ENCODE assay signal across 9 cellular contexts in the genomic region with DNA sequence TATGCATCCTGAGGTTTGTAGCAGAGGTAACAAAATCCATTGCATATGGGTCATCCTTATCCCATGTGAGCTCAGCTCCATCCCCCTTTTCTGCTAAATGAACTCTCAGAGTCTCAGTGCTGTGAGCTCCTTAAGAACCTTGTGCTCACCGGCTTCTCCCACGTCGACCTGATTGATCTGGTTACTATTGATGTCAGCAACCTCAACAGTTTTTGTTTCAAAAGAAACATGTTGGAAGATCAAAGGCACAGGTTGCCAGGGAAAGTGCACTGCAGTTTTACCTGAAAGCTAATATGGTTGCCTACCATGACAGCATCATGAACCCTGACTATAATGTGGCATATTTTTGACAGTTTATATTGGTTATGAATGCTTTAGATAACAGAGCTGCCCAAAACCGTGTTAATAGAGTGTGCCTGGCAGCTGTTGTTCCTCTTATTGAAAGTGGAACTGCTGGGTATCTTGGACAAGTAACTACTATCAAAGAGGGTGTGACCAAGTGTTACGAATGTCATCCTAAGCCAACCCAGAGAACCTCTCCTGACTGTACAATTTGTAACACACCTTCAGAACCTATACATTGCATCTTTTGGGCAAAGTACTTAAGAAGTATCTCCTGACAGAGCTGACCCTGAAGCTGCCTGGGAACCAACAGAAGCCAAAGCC.
DNase-seq lines count a peak whose midpoint lies in the region; ATAC-seq, FAIRE-seq and TF ChIP-seq lines count a peak whose summit lies in the region.
"Had no signal": no experiment of that assay in that cellular context is flagged by ENCODE, and none has a peak within 500 bp of the region (broad histone marks: within the 10 kb centered on the region; RNA-seq: fewer than 3 reads in every experiment).

No MANE protein-coding gene starts in this region.

- WGBS in GM12878 (ENCODE audit: insufficient coverage, insufficient replicate concordance, low lambda C conversion rate, missing lambda C conversion rate) = 19% methylated on average over 5 of the region's 5 CpGs

- peak overlapping the region; percentile 8; the same call in 1 of the 2 replicates for H2AFZ ChIP-seq in GM12878 (ENCODE audit: control insufficient read depth, low read depth, low read length)

- no peak for DNase-seq in activated CD4-positive, CD25-positive, alpha-beta regulatory T cell treated with anti-CD3 and anti-CD28 coated beads, Interleukin-2, amount 50 U/mL, for 72 hours
- peak in 4 of 5 donors; percentile 15 to 65 (median 38) for DNase-seq in T-helper 1 cell
- no peak for DNase-seq in GM12878 (ENCODE audit: low read depth, low spot score)
- DNase-seq in upper lobe of right lung = no peak
- DNase-seq in NCI-H526 (lab: John Stamatoyannopoulos, UW) = no peak
- DNase-seq in midbrain (lab: John Stamatoyannopoulos, UW) = no peak
- no peak for DNase-seq in COR-L47 (lab: John Stamatoyannopoulos, UW)
- DNase-seq: transverse colon had no signal

- H3K9ac ChIP-seq in GM12878 (ENCODE audit: control insufficient read depth, insufficient read depth, low read length) = no peak overlapping the region

- FAIRE-seq in GM12878 (lab: Jason Lieb, UNC) = no peak

- peaks cover 27% of the 10 kb centered on the region for H3K79me2 ChIP-seq in GM12878 (ENCODE audit: control insufficient read depth, insufficient read depth, low read length)

- no peak for TF ChIP-seq POLR2A in GM12878 (IDR thresholded peaks at IDR 0.05; ENCODE audit: low read depth, low read length)

- RAD21 ChIA-PET in GM12878 (lab: Charles Lee; ENCODE audit: unreplicated experiment) = interaction anchor here (1.1 to 3.1 kb wide), 8 partner anchors 8 to 178 kb away, joined by 3 to 34 read pairs (median 10); a partner anchor contains a TSS

- H3K4me1 ChIP-seq in GM12878 (ENCODE audit: control insufficient read depth, insufficient read depth, low read length) (peaks cover 14% of the 10 kb centered on the region), upper lobe of right lung (no peaks in the 10 kb centered on the region)
- H3K4me1 ChIP-seq: transverse colon had no signal

- no peak overlapping the region for H3K4me3 ChIP-seq in GM12878
- no peak overlapping the region for H3K4me3 ChIP-seq in upper lobe of right lung
- H3K4me3 ChIP-seq: transverse colon had no signal

- intact Hi-C loops in GM12878 (cut with micrococcal nuclease; ENCODE audit: unreplicated experiment) (no loop called here), upper lobe of right lung (cut with DNase I) (no loop called here)

- in situ Hi-C loops in GM12878 (cut with MboI) = no loop called here

- ATAC-seq in activated CD4-positive, CD25-positive, alpha-beta regulatory T cell treated with anti-CD3 and anti-CD28 coated beads, Interleukin-2, amount 50 U/mL, for 24 hours = peak; percentile 71 to 72
- ATAC-seq in GM12878 (peak; percentile 78), upper lobe of right lung (peak; percentile 30)

- no TSS peak for BruUV-seq in GM12878 (replicated peaks; lab: Mats Ljungman, UMichigan)

- SMC1A ChIA-PET in GM12878 (lab: Charles Lee; ENCODE audit: uncharacterized antibody, unreplicated experiment) = interaction anchor here (0.9 to 3.9 kb wide), 17 partner anchors 9 to 131 kb away, joined by 3 to 65 read pairs (median 6); a partner anchor contains a TSS

- CTCF ChIA-PET in GM12878 (lab: Yijun Ruan, JAX) = interaction anchor here (1.0 to 3.3 kb wide), 12 partner anchors 10 to 133 kb away, joined by 3 to 26 read pairs (median 4); no protein-coding TSS in a partner anchor

- H3K4me2 ChIP-seq in GM12878 (ENCODE audit: control insufficient read depth, insufficient read depth) = peak overlapping the region; percentile 36

- H3K27ac ChIP-seq in GM12878 (ENCODE audit: control insufficient read depth, insufficient read depth) (peak overlapping the region; percentile 41), upper lobe of right lung (no peak overlapping the region)
- H3K27ac ChIP-seq: transverse colon had no signal

- no peak for TF ChIP-seq EP300 in GM12878 (IDR thresholded peaks at IDR 0.05; ENCODE audit: borderline replicate concordance in 1 of 2, control insufficient read depth in 1 of 2, low read depth in 2 of 2, low read length in 2 of 2)

- TF ChIP-seq CTCF in GM12878 (IDR thresholded peaks at IDR 0.05 in 2 of 3, conservative IDR thresholded peaks at IDR 0.05 in 1 of 3; ENCODE audit: control insufficient read depth in 2 of 3, extremely low read depth in 1 of 3, insufficient read depth in 1 of 3, low read depth in 3 of 3, low read length in 3 of 3) (no peak), upper lobe of right lung (IDR thresholded peaks at IDR 0.05) (no peak)

- H3K9me3 ChIP-seq in GM12878 (replicated peaks; ENCODE audit: control insufficient read depth, insufficient read depth, low read length) = peaks cover 2% of the 10 kb centered on the region
- H3K9me3 ChIP-seq in upper lobe of right lung = peaks cover 3% of the 10 kb centered on the region

- TF ChIP-seq RAD21 in GM12878 (IDR thresholded peaks at IDR 0.05; ENCODE audit: insufficient read depth, low read depth, low read length) = no peak

- H3K27me3 ChIP-seq in GM12878 (replicated peaks in 1 of 2; ENCODE audit: control insufficient read depth in 2 of 2, insufficient read depth in 2 of 2, low read length in 1 of 2) (no peaks in the 10 kb centered on the region), upper lobe of right lung (no peaks in the 10 kb centered on the region)
- H3K27me3 ChIP-seq: transverse colon had no signal

- POLR2A ChIA-PET in GM12878 (lab: Charles Lee) = interaction anchor here (3.2 to 3.7 kb wide), 2 partner anchors 13 to 132 kb away, joined by 18 to 30 read pairs; a partner anchor contains a TSS

- H3K36me3 ChIP-seq in GM12878 (ENCODE audit: control insufficient read depth in 2 of 2, insufficient read depth in 2 of 2, low read length in 1 of 2) (no peaks in the 10 kb centered on the region), upper lobe of right lung (no peaks in the 10 kb centered on the region)
- H3K36me3 ChIP-seq: transverse colon had no signal

- no peaks in the 10 kb centered on the region for H4K20me1 ChIP-seq in GM12878 (ENCODE audit: control insufficient read depth, insufficient read depth)

TF ChIP-seq in GM12878, 131 proteins besides CTCF, POLR2A, EP300 and RAD21 (continues in another document):
- TF ChIP-seq SIX5 (IDR thresholded peaks at IDR 0.05; ENCODE audit: low read depth, low read length, severe bottlenecking) = no peak
- TF ChIP-seq MXI1 (IDR thresholded peaks at IDR 0.05; ENCODE audit: low read depth, low read length) = no peak
- TF ChIP-seq, protein P1, sequence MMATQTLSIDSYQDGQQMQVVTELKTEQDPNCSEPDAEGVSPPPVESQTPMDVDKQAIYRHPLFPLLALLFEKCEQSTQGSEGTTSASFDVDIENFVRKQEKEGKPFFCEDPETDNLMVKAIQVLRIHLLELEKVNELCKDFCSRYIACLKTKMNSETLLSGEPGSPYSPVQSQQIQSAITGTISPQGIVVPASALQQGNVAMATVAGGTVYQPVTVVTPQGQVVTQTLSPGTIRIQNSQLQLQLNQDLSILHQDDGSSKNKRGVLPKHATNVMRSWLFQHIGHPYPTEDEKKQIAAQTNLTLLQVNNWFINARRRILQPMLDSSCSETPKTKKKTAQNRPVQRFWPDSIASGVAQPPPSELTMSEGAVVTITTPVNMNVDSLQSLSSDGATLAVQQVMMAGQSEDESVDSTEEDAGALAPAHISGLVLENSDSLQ (IDR thresholded peaks at IDR 0.05) = no peak; the same call in 1 of the 2 replicates
- TF ChIP-seq SMAD1 (IDR thresholded peaks at IDR 0.05; ENCODE audit: low read depth, partially characterized antibody) = no peak
- no peak for TF ChIP-seq ZZZ3 (IDR thresholded peaks at IDR 0.05; ENCODE audit: control insufficient read depth, insufficient read length, low read depth)
- TF ChIP-seq, protein P2, sequence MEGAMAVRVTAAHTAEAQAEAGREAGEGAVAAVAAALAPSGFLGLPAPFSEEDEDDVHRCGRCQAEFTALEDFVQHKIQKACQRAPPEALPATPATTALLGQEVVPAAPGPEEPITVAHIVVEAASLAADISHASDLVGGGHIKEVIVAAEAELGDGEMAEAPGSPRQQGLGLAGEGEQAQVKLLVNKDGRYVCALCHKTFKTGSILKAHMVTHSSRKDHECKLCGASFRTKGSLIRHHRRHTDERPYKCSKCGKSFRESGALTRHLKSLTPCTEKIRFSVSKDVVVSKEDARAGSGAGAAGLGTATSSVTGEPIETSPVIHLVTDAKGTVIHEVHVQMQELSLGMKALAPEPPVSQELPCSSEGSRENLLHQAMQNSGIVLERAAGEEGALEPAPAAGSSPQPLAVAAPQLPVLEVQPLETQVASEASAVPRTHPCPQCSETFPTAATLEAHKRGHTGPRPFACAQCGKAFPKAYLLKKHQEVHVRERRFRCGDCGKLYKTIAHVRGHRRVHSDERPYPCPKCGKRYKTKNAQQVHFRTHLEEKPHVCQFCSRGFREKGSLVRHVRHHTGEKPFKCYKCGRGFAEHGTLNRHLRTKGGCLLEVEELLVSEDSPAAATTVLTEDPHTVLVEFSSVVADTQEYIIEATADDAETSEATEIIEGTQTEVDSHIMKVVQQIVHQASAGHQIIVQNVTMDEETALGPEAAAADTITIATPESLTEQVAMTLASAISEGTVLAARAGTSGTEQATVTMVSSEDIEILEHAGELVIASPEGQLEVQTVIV (IDR thresholded peaks at IDR 0.05; ENCODE audit: borderline replicate concordance, partially characterized antibody) = no peak
- no peak for TF ChIP-seq RB1 (IDR thresholded peaks at IDR 0.05; ENCODE audit: borderline replicate concordance)
- TF ChIP-seq, protein P3, sequence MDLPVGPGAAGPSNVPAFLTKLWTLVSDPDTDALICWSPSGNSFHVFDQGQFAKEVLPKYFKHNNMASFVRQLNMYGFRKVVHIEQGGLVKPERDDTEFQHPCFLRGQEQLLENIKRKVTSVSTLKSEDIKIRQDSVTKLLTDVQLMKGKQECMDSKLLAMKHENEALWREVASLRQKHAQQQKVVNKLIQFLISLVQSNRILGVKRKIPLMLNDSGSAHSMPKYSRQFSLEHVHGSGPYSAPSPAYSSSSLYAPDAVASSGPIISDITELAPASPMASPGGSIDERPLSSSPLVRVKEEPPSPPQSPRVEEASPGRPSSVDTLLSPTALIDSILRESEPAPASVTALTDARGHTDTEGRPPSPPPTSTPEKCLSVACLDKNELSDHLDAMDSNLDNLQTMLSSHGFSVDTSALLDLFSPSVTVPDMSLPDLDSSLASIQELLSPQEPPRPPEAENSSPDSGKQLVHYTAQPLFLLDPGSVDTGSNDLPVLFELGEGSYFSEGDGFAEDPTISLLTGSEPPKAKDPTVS (IDR thresholded peaks at IDR 0.05; ENCODE audit: low read depth, low read length) = no peak
- TF ChIP-seq CEBPB (IDR thresholded peaks at IDR 0.05; ENCODE audit: borderline replicate concordance in 1 of 2, low read depth in 2 of 2, low read length in 2 of 2) = no peak

Comparison
In these comparisons a context has a peak if more than half of its experiments do, and no peak if none do; other contexts are left out.
1. DNase-seq: peak in T-helper 1 cell (4 of 5); none in activated CD4-positive, CD25-positive, alpha-beta regulatory T cell treated with anti-CD3 and anti-CD28 coated beads, Interleukin-2, amount 50 U/mL, for 72 hours (single experiment), GM12878 (single experiment), upper lobe of right lung (single experiment), NCI-H526 (0 of 2), midbrain (single experiment) and COR-L47 (single experiment).
2. Peak in every context shown above with its lines, with median percentiles within 50 percentile points of each other: ATAC-seq.